In genomic region chr13:30141773-30142501, GRCh38 we compare ENCODE assay signal across 12 cellular contexts.
DNase-seq lines count a peak whose midpoint lies in the region; ATAC-seq and TF ChIP-seq lines count a peak whose summit lies in the region.
"Had no signal": no experiment of that assay in that cellular context is flagged by ENCODE, and none has a peak within 500 bp of the region (broad histone marks: within the 10 kb centered on the region; RNA-seq: fewer than 3 reads in every experiment).

No MANE protein-coding gene starts in this region.

- peaks cover 4% of the 10 kb centered on the region for H3K36me3 Mint-ChIP-seq in activated naive CD4-positive, alpha-beta T cell treated with anti-CD3 and anti-CD28 coated beads for 36 hours (ENCODE audit: low read depth)

- H3K23ac ChIP-seq in neuronal stem cell (ENCODE audit: low read depth, low read length, poor library complexity): no peak overlapping the region

- peaks cover 10% of the 10 kb centered on the region for H3K9me3 Mint-ChIP-seq in activated naive CD4-positive, alpha-beta T cell treated with anti-CD3 and anti-CD28 coated beads for 36 hours

- H3K18ac ChIP-seq in neuronal stem cell (ENCODE audit: low read length): no peak overlapping the region

- H3K9me3 ChIP-seq in SK-N-MC (ENCODE audit: low read depth, low read length) (0 out of 2 replicates have a peak, but pooled peaks cover 6% of the 10 kb centered on the region), gastroesophageal sphincter (no peaks in the 10 kb centered on the region), thyroid gland (no peaks in the 10 kb centered on the region), neuronal stem cell (replicated peaks in 1 of 2; ENCODE audit: control insufficient read depth in 2 of 2, insufficient read depth in 1 of 2, low read depth in 1 of 2, low read length in 2 of 2) (peaks cover 0 to 3% of the 10 kb centered on the region in 2 donors)

- H3K27ac ChIP-seq in SK-N-MC (peak overlapping the region; percentile 81; the same call in 1 of the 2 replicates), gastroesophageal sphincter (peak overlapping the region in 3 of 4 donors; percentile 76 to 80 (median 80)), thyroid gland (peak overlapping the region in 2 of 3 donors; percentile 54 to 64), neuronal stem cell (replicated peaks; ENCODE audit: low read length) (no peak overlapping the region)

- no peak overlapping the region for H2BK12ac ChIP-seq in neuronal stem cell (ENCODE audit: low read length)

- intact Hi-C loops in activated naive CD4-positive, alpha-beta T cell treated with anti-CD3 and anti-CD28 coated beads for 36 hours (cut with micrococcal nuclease): no loop called here
- intact Hi-C loops in thyroid gland (cut with DNase I): loop anchor here (10.0 kb wide), 1 partner anchor 903 kb away; no protein-coding TSS in a partner anchor

- H3K36me3 ChIP-seq in SK-N-MC (ENCODE audit: insufficient read depth, low read length) (no peaks in the 10 kb centered on the region), gastroesophageal sphincter (no peaks in the 10 kb centered on the region), thyroid gland (no peaks in the 10 kb centered on the region), H7 (replicated peaks; ENCODE audit: control insufficient read depth, insufficient read depth, low read length) (no peaks in the 10 kb centered on the region), neuronal stem cell (replicated peaks in 1 of 2; ENCODE audit: control insufficient read depth in 2 of 2, insufficient read depth in 2 of 2, low read length in 2 of 2) (no peaks in the 10 kb centered on the region)

- H3K4me1 ChIP-seq in gastroesophageal sphincter: peaks cover 0 to 24% (median 17%) of the 10 kb centered on the region in 3 donors
- peaks cover 17 to 30% of the 10 kb centered on the region in 2 donors for H3K4me1 ChIP-seq in thyroid gland
- H3K4me1 ChIP-seq in neuronal stem cell (ENCODE audit: control insufficient read depth in 2 of 2, insufficient read depth in 1 of 2, low read depth in 1 of 2, low read length in 2 of 2): no peaks in the 10 kb centered on the region

- H3K4me3 Mint-ChIP-seq in activated naive CD4-positive, alpha-beta T cell treated with anti-CD3 and anti-CD28 coated beads for 36 hours: no peak overlapping the region
- H3K4me3 Mint-ChIP-seq: activated B cell treated with CpG ODN at 0.5 μM for 24 hours, neural crest cell had no signal

- no peaks in the 10 kb centered on the region for H3K27me3 ChIP-seq in gastroesophageal sphincter
- H3K27me3 ChIP-seq in thyroid gland: no peaks in the 10 kb centered on the region
- no peaks in the 10 kb centered on the region for H3K27me3 ChIP-seq in H7 (ENCODE audit: control insufficient read depth, insufficient read depth, low read length)
- H3K27me3 ChIP-seq in neuronal stem cell (ENCODE audit: control insufficient read depth in 3 of 3, insufficient read depth in 3 of 3, low read depth in 1 of 3, low read length in 3 of 3): no peaks in the 10 kb centered on the region

- no peak overlapping the region for H3K4me2 ChIP-seq in neuronal stem cell (ENCODE audit: insufficient read depth, low read length, poor library complexity, severe bottlenecking)

- no peak overlapping the region for H2BK15ac ChIP-seq in neuronal stem cell (ENCODE audit: low read length)

- TF ChIP-seq POLR2A in gastroesophageal sphincter (IDR thresholded peaks at IDR 0.05) (no peak), thyroid gland (IDR thresholded peaks at IDR 0.05) (no peak)

- H3K79me1 ChIP-seq in neuronal stem cell (ENCODE audit: low read depth, low read length): no peaks in the 10 kb centered on the region

- 69 to 87% methylated on average over 5 to 6 of the region's 6 CpGs for WGBS in gastroesophageal sphincter (ENCODE audit: low coverage in 1 of 2), 2 donors
- 72 to 84% methylated on average over 6 of the region's 6 CpGs for WGBS in thyroid gland, 2 donors
- whole genome bisulfite sequencing in neuronal stem cell (ENCODE audit: extremely low coverage in 2 of 2, insufficient read length in 2 of 2, insufficient replicate concordance in 1 of 2), 2 donors: no CpG with 5 or more reads among the region's 6 CpGs

- H3K4me1 Mint-ChIP-seq in activated naive CD4-positive, alpha-beta T cell treated with anti-CD3 and anti-CD28 coated beads for 36 hours (ENCODE audit: low read depth): peaks cover 48% of the 10 kb centered on the region

- H3K9ac ChIP-seq in SK-N-MC (ENCODE audit: insufficient read length): no peak overlapping the region
- no peak overlapping the region for H3K9ac ChIP-seq in neuronal stem cell (ENCODE audit: low read depth, low read length, poor library complexity)

- TF ChIP-seq CTCF in gastroesophageal sphincter (IDR thresholded peaks at IDR 0.05) (no peak), thyroid gland (IDR thresholded peaks at IDR 0.05) (no peak)

- H3K4me3 ChIP-seq in SK-N-MC: no peak overlapping the region
- H3K4me3 ChIP-seq in gastroesophageal sphincter: no peak overlapping the region
- no peak overlapping the region for H3K4me3 ChIP-seq in thyroid gland (replicated peaks in 1 of 3)
- no peak overlapping the region for H3K4me3 ChIP-seq in H7 (ENCODE audit: insufficient read depth, low read depth, low read length)
- H3K4me3 ChIP-seq in neuronal stem cell (ENCODE audit: low read length in 2 of 2): no peak overlapping the region

- no peak overlapping the region for H2BK5ac ChIP-seq in neuronal stem cell (ENCODE audit: low read length)

- H2BK120ac ChIP-seq in neuronal stem cell (ENCODE audit: low read depth, low read length): no peak overlapping the region

- H3K4ac ChIP-seq in neuronal stem cell (ENCODE audit: low read length): no peak overlapping the region

- no peak overlapping the region for H3K14ac ChIP-seq in neuronal stem cell (ENCODE audit: low read length)

- no peak overlapping the region for H2AK5ac ChIP-seq in neuronal stem cell (ENCODE audit: low read depth, low read length)

- H3K27ac Mint-ChIP-seq in activated naive CD4-positive, alpha-beta T cell treated with anti-CD3 and anti-CD28 coated beads for 36 hours: peak overlapping the region; percentile 37

- no peak overlapping the region for H2AFZ ChIP-seq in neuronal stem cell (ENCODE audit: low read length)

- H4K91ac ChIP-seq in neuronal stem cell (ENCODE audit: low read depth, low read length, poor library complexity): no peak overlapping the region

- DNase-seq in activated naive CD4-positive, alpha-beta T cell treated with anti-CD3 and anti-CD28 coated beads for 36 hours: no peak
- no peak for DNase-seq in activated naive CD4-positive, alpha-beta T cell treated with anti-CD3 and anti-CD28 coated beads, Interleukin-2, amount 50 U/mL, for 16 hours
- DNase-seq in SK-N-MC (ENCODE audit: low read depth, low spot score): no peak
- DNase-seq in thyroid gland: no peak
- no peak for DNase-seq in H7
- no peak for DNase-seq in neuronal stem cell (ENCODE audit: low spot score)
- no peak for DNase-seq in NK-92 treated with Interleukin-12 subunit alpha and Interleukin-12 subunit beta, amount 100 ng/mL, for 24 hours (lab: John Stamatoyannopoulos, UW)
- DNase-seq: activated B cell treated with CpG ODN at 0.5 μM for 24 hours, NCI-H524, Right ventricle myocardium superior had no signal

- ATAC-seq in gastroesophageal sphincter: no peak

- no peak overlapping the region for H4K8ac ChIP-seq in neuronal stem cell (ENCODE audit: low read depth, low read length)

- no peaks in the 10 kb centered on the region for H3K27me3 Mint-ChIP-seq in activated naive CD4-positive, alpha-beta T cell treated with anti-CD3 and anti-CD28 coated beads for 36 hours (ENCODE audit: low read depth)

- no peak for TF ChIP-seq EP300 in gastroesophageal sphincter (IDR thresholded peaks at IDR 0.05)

- CTCF ChIA-PET in activated naive CD4-positive, alpha-beta T cell treated with anti-CD3 and anti-CD28 coated beads for 36 hours (lab: Charles Lee): interaction anchor here (0.6 to 8.3 kb wide), 8 partner anchors 10 to 370 kb away, joined by 3 to 86 read pairs (median 5); no protein-coding TSS in a partner anchor
